11 cellular contexts compared by ENCODE assay signal in genomic region chr5:134079748-134080581, GRCh38. TPM values are rescaled to one million over a fixed set of nuclear protein-coding genes. Genes with fewer than 3 reads are reported as not detected.
A peak's percentile ranks its signal among the peaks of the same experiment; 100 is the strongest.
DNase-seq lines count a peak whose midpoint lies in the region; ATAC-seq and TF ChIP-seq lines count a peak whose summit lies in the region.
"Had no signal": no experiment of that assay in that cellular context is flagged by ENCODE, and none has a peak within 500 bp of the region (broad histone marks: within the 10 kb centered on the region; RNA-seq: fewer than 3 reads in every experiment).

No MANE protein-coding gene starts in this region.

- CTCF ChIA-PET in CD8-positive, alpha-beta memory T cell (lab: Charles Lee): interaction anchor here (1.0 to 2.4 kb wide), 3 partner anchors 20 to 40 kb away, joined by 3 to 17 read pairs (median 7); no protein-coding TSS in a partner anchor
- CTCF ChIA-PET in activated CD8-positive, alpha-beta T cell treated with anti-CD3 and anti-CD28 coated beads for 36 hours (lab: Charles Lee): interaction anchor here (1.6 to 2.1 kb wide), 2 partner anchors 38 to 40 kb away, joined by 5 to 11 read pairs; no protein-coding TSS in a partner anchor

- POLR2A ChIA-PET in CD8-positive, alpha-beta memory T cell (lab: Charles Lee): interaction anchor here (0.7 to 1.0 kb wide), 3 partner anchors 13 to 39 kb away, joined by 3 to 5 read pairs (median 4); no protein-coding TSS in a partner anchor
- POLR2A ChIA-PET in activated CD8-positive, alpha-beta T cell treated with anti-CD3 and anti-CD28 coated beads for 36 hours (lab: Charles Lee): interaction anchor here (0.7 to 2.1 kb wide), 4 partner anchors 9 to 33 kb away, joined by 3 to 14 read pairs (median 4); no protein-coding TSS in a partner anchor

- H3K23ac ChIP-seq in neuronal stem cell (ENCODE audit: low read depth, low read length, poor library complexity): no peak overlapping the region

- peak overlapping the region; percentile 67 to 96 (median 90) for H3K27ac Mint-ChIP-seq in CD8-positive, alpha-beta memory T cell
- peak overlapping the region; percentile 93 for H3K27ac Mint-ChIP-seq in activated CD8-positive, alpha-beta T cell treated with anti-CD3 and anti-CD28 coated beads for 36 hours
- peak overlapping the region; percentile 97 for H3K27ac Mint-ChIP-seq in activated naive CD8-positive, alpha-beta T cell

- H3K4me1 Mint-ChIP-seq in CD8-positive, alpha-beta memory T cell: peaks cover 55 to 78% (median 72%) of the 10 kb centered on the region in 3 donors
- H3K4me1 Mint-ChIP-seq in activated CD8-positive, alpha-beta T cell treated with anti-CD3 and anti-CD28 coated beads for 36 hours (ENCODE audit: low read depth): peaks cover 64% of the 10 kb centered on the region
- H3K4me1 Mint-ChIP-seq in activated naive CD8-positive, alpha-beta T cell (ENCODE audit: low read depth): peaks cover 78% of the 10 kb centered on the region

- TF ChIP-seq POLR2A in uterus (IDR thresholded peaks at IDR 0.05): no peak

- H3K9me3 Mint-ChIP-seq in CD8-positive, alpha-beta memory T cell: no peaks in the 10 kb centered on the region
- no peaks in the 10 kb centered on the region for H3K9me3 Mint-ChIP-seq in activated CD8-positive, alpha-beta T cell treated with anti-CD3 and anti-CD28 coated beads for 36 hours
- no peaks in the 10 kb centered on the region for H3K9me3 Mint-ChIP-seq in activated naive CD8-positive, alpha-beta T cell (ENCODE audit: low read depth)

- H2BK15ac ChIP-seq in neuronal stem cell (ENCODE audit: low read length): no peak overlapping the region

- peak overlapping the region; percentile 2 for H3K4me3 ChIP-seq in CD8-positive, alpha-beta memory T cell (ENCODE audit: low read length)
- no peak overlapping the region for H3K4me3 ChIP-seq in uterus
- H3K4me3 ChIP-seq in neuronal stem cell (ENCODE audit: low read length in 2 of 2): no peak overlapping the region

- H3K36me3 Mint-ChIP-seq in CD8-positive, alpha-beta memory T cell: no peaks in the 10 kb centered on the region
- H3K36me3 Mint-ChIP-seq in activated CD8-positive, alpha-beta T cell treated with anti-CD3 and anti-CD28 coated beads for 36 hours (ENCODE audit: low read depth): no peaks in the 10 kb centered on the region
- H3K36me3 Mint-ChIP-seq in activated naive CD8-positive, alpha-beta T cell: peaks cover 3% of the 10 kb centered on the region

- H3K14ac ChIP-seq in neuronal stem cell (ENCODE audit: low read length): no peak overlapping the region

- no peak overlapping the region for H3K4ac ChIP-seq in neuronal stem cell (ENCODE audit: low read length)

- peak overlapping the region in 6 of 7 donors; percentile 42 to 73 (median 54) for H3K4me3 Mint-ChIP-seq in CD8-positive, alpha-beta memory T cell
- peak overlapping the region; percentile 4 for H3K4me3 Mint-ChIP-seq in activated CD8-positive, alpha-beta T cell treated with anti-CD3 and anti-CD28 coated beads for 36 hours
- peak overlapping the region; percentile 69 for H3K4me3 Mint-ChIP-seq in activated naive CD8-positive, alpha-beta T cell

- H4K91ac ChIP-seq in neuronal stem cell (ENCODE audit: low read depth, low read length, poor library complexity): no peak overlapping the region

- peaks cover 0 to 3% of the 10 kb centered on the region in 2 donors for H3K27me3 Mint-ChIP-seq in CD8-positive, alpha-beta memory T cell
- no peaks in the 10 kb centered on the region for H3K27me3 Mint-ChIP-seq in activated CD8-positive, alpha-beta T cell treated with anti-CD3 and anti-CD28 coated beads for 36 hours
- H3K27me3 Mint-ChIP-seq in activated naive CD8-positive, alpha-beta T cell: no peaks in the 10 kb centered on the region

- ATAC-seq in activated CD8-positive, alpha-beta T cell treated with anti-CD3 and anti-CD28 coated beads for 36 hours: peak; percentile 82
- no peak for ATAC-seq in sciatic nerve

- H2BK5ac ChIP-seq in neuronal stem cell (ENCODE audit: low read length): no peak overlapping the region

- WGBS in neuronal stem cell (ENCODE audit: extremely low coverage in 2 of 2, insufficient read length in 2 of 2, insufficient replicate concordance in 1 of 2), 2 donors: no CpG with 5 or more reads among the region's 19 CpGs

- H3K9me3 ChIP-seq in CD8-positive, alpha-beta memory T cell (ENCODE audit: low read length): no peaks in the 10 kb centered on the region
- H3K9me3 ChIP-seq in uterus (no peaks in the 10 kb centered on the region), neuronal stem cell (replicated peaks in 1 of 2; ENCODE audit: control insufficient read depth in 2 of 2, insufficient read depth in 1 of 2, low read depth in 1 of 2, low read length in 2 of 2) (peaks cover 0 to 1% of the 10 kb centered on the region in 2 donors)
- H3K9me3 ChIP-seq: SK-N-SH had no signal

- H3K27me3 ChIP-seq in CD8-positive, alpha-beta memory T cell (ENCODE audit: insufficient read depth, low read length, poor library complexity, severe bottlenecking): no peaks in the 10 kb centered on the region
- H3K27me3 ChIP-seq in uterus (no peaks in the 10 kb centered on the region), neuronal stem cell (ENCODE audit: control insufficient read depth in 3 of 3, insufficient read depth in 3 of 3, low read depth in 1 of 3, low read length in 3 of 3) (peaks cover 0 to 13% (median 0%) of the 10 kb centered on the region in 3 experiments)

- no peak overlapping the region for H2BK120ac ChIP-seq in neuronal stem cell (ENCODE audit: low read depth, low read length)

- no peaks in the 10 kb centered on the region for H3K79me1 ChIP-seq in neuronal stem cell (ENCODE audit: low read depth, low read length)

- no peak overlapping the region for H3K27ac ChIP-seq in CD8-positive, alpha-beta memory T cell (ENCODE audit: low read depth, low read length)
- no peak overlapping the region for H3K27ac ChIP-seq in uterus
- no peak overlapping the region for H3K27ac ChIP-seq in neuronal stem cell (replicated peaks; ENCODE audit: low read length)

- no peak overlapping the region for H3K18ac ChIP-seq in neuronal stem cell (ENCODE audit: low read length)

- no peak overlapping the region for H2AFZ ChIP-seq in neuronal stem cell (ENCODE audit: low read length)

- H3K4me1 ChIP-seq in CD8-positive, alpha-beta memory T cell (ENCODE audit: insufficient read depth, low read length): peaks cover 70% of the 10 kb centered on the region
- H3K4me1 ChIP-seq in uterus (no peaks in the 10 kb centered on the region), neuronal stem cell (ENCODE audit: control insufficient read depth in 2 of 2, insufficient read depth in 1 of 2, low read depth in 1 of 2, low read length in 2 of 2) (peaks cover 0 to 2% of the 10 kb centered on the region in 2 donors)

- H3K9ac ChIP-seq in neuronal stem cell (ENCODE audit: low read depth, low read length, poor library complexity): no peak overlapping the region
- H3K9ac ChIP-seq: SK-N-SH had no signal

- intact Hi-C loops in activated CD8-positive, alpha-beta T cell treated with anti-CD3 and anti-CD28 coated beads for 36 hours (cut with micrococcal nuclease): no loop called here
- intact Hi-C loops in sciatic nerve (cut with DNase I) (no loop called here), uterus (cut with DNase I; ENCODE audit: low total_unique reads) (no loop called here)

- H3K4me2 ChIP-seq in neuronal stem cell (ENCODE audit: insufficient read depth, low read length, poor library complexity, severe bottlenecking): no peak overlapping the region
- H3K4me2 ChIP-seq: SK-N-SH had no signal

- H2BK12ac ChIP-seq in neuronal stem cell (ENCODE audit: low read length): no peak overlapping the region

- no peaks in the 10 kb centered on the region for H3K36me3 ChIP-seq in CD8-positive, alpha-beta memory T cell (ENCODE audit: insufficient read depth, low read length)
- H3K36me3 ChIP-seq in uterus: no peaks in the 10 kb centered on the region
- no peaks in the 10 kb centered on the region for H3K36me3 ChIP-seq in neuronal stem cell (replicated peaks in 1 of 2; ENCODE audit: control insufficient read depth in 2 of 2, insufficient read depth in 2 of 2, low read length in 2 of 2)

- DNase-seq in CD8-positive, alpha-beta memory T cell: peak in 3 of 5 donors; percentile 34 to 83 (median 64)
- peak; percentile 95 for DNase-seq in activated CD8-positive, alpha-beta T cell treated with anti-CD3 and anti-CD28 coated beads for 36 hours
- DNase-seq in stimulated activated CD4-positive, alpha-beta T cell treated with anti-CD3 and anti-CD28 coated beads, Interleukin-4, amount 100 ng/mL, for 24 hours: peak; percentile 78
- DNase-seq in amniotic stem cell (lab: John Stamatoyannopoulos, UW): no peak
- no peak for DNase-seq in sciatic nerve (ENCODE audit: low spot score)
- DNase-seq in uterus: no peak
- no peak for DNase-seq in neuronal stem cell (ENCODE audit: low spot score)
- DNase-seq: amygdala, NCI-H510A, SK-N-SH had no signal

- H4K8ac ChIP-seq in neuronal stem cell (ENCODE audit: low read depth, low read length): no peak overlapping the region

- no peak for TF ChIP-seq CTCF in activated CD8-positive, alpha-beta T cell treated with anti-CD3 and anti-CD28 coated beads for 36 hours (IDR thresholded peaks at IDR 0.05)
- TF ChIP-seq CTCF in uterus (IDR thresholded peaks at IDR 0.05): no peak

- H2AK5ac ChIP-seq in neuronal stem cell (ENCODE audit: low read depth, low read length): no peak overlapping the region

RNA-seq across cellular contexts. Expression of gene TCF7, which starts 34.5 kb away (rescaled TPM):
- 10 to 100 TPM; 85.2 to 89.7 TPM for total RNA-seq in CD8-positive, alpha-beta memory T cell
- 344 TPM for polyA plus RNA-seq in CD8-positive, alpha-beta memory T cell
- total RNA-seq in activated CD8-positive, alpha-beta T cell treated with anti-CD3 and anti-CD28 coated beads for 36 hours: 10 to 100 TPM; 47.4 to 50.3 TPM
- total RNA-seq in sciatic nerve (8.5 TPM), uterus (1 to 10 TPM in 3 of 4 donors, not detected in 1; 1.0 to 4.3 (median 2.4) TPM)
- polyA plus RNA-seq in neuronal stem cell (2013, experiment 1 of 2): 4.1 TPM
- 4.2 TPM for polyA plus RNA-seq in neuronal stem cell (2013, experiment 2 of 2)

Comparison
In these comparisons a context has a peak if more than half of its experiments do, and no peak if none do; other contexts are left out.
1. DNase-seq: peak in CD8-positive, alpha-beta memory T cell (3 of 5), activated CD8-positive, alpha-beta T cell treated with anti-CD3 and anti-CD28 coated beads for 36 hours (single experiment) and stimulated activated CD4-positive, alpha-beta T cell treated with anti-CD3 and anti-CD28 coated beads, Interleukin-4, amount 100 ng/mL, for 24 hours (single experiment); none in amniotic stem cell (single experiment), sciatic nerve (single experiment), uterus (0 of 2) and neuronal stem cell (single experiment).
2. H3K4me3 Mint-ChIP-seq: peak in every context shown above with its lines; median percentile 69 in activated naive CD8-positive, alpha-beta T cell; 54 in CD8-positive, alpha-beta memory T cell; 4 in activated CD8-positive, alpha-beta T cell treated with anti-CD3 and anti-CD28 coated beads for 36 hours.
3. Peak in every context shown above with its lines, with median percentiles within 50 percentile points of each other: H3K27ac Mint-ChIP-seq.